7 cellular contexts compared by ENCODE assay signal in genomic region chr17:46361755-46362154, GRCh38. TPM values are rescaled to one million over a fixed set of nuclear protein-coding genes. Genes with fewer than 3 reads are reported as not detected.
A peak's percentile ranks its signal among the peaks of the same experiment; 100 is the strongest.
DNase-seq lines count a peak whose midpoint lies in the region; ATAC-seq and TF ChIP-seq lines count a peak whose summit lies in the region.
"Not testable (repeated sequence)": the region's sequence is repeated elsewhere in the genome, so short reads cannot be mapped to it uniquely, and the experiment has no call there.

Gene ARL17B (minus strand): TSS chr17:46361766. CDS start chr17:46358397, 3,369 bp downstream.

- not testable (repeated sequence) for H3K36me3 Mint-ChIP-seq in mesothelial cell of epicardium

- not testable (repeated sequence) for H3K9me3 Mint-ChIP-seq in mesothelial cell of epicardium

- not testable (repeated sequence) for H3K27ac Mint-ChIP-seq in mesothelial cell of epicardium

- POLR2A ChIA-PET in PC-9 (lab: Charles Lee; ENCODE audit: unreplicated experiment) = not testable (repeated sequence)

- H3F3A ChIP-seq in PC-9 (ENCODE audit: insufficient read depth, low read depth) = not testable (repeated sequence)

- TF ChIP-seq CTCF in PC-9 (conservative IDR thresholded peaks at IDR 0.05); mesothelial cell of epicardium (IDR thresholded peaks at IDR 0.05; ENCODE audit: unreplicated experiment): not testable (repeated sequence)

- H3K4me2 ChIP-seq in PC-9 = not testable (repeated sequence)

- not testable (repeated sequence) for H3K4me3 ChIP-seq in PC-9

- not testable (repeated sequence) for H3K27ac ChIP-seq in PC-9

- not testable (repeated sequence) for H3K79me2 ChIP-seq in PC-9 (ENCODE audit: low read depth)

- intact Hi-C loops in PC-9 (cut with micrococcal nuclease; ENCODE audit: unreplicated experiment) = not testable (repeated sequence)

- DNase-seq in PC-9 = peak in 1 of 2 experiments; percentile 92
- DNase-seq in activated CD8-positive, alpha-beta memory T cell treated with anti-CD3 and anti-CD28 coated beads, Interleukin-2, amount 50 U/mL, for 4 hours = peak; percentile 58
- not testable (repeated sequence) for DNase-seq in dermis blood vessel endothelial cell
- DNase-seq in mesothelial cell of epicardium (ENCODE audit: low spot score in 2 of 2, unreplicated experiment in 2 of 2) = peak; percentile 69 to 86
- DNase-seq in stimulated activated CD4-positive, alpha-beta T cell treated with anti-CD3 and anti-CD28 coated beads, Interleukin-4, amount 100 ng/mL, for 24 hours = peak; percentile 87

- not testable (repeated sequence) for H3K36me3 ChIP-seq in PC-9 (ENCODE audit: low read depth)

- H3K4me3 Mint-ChIP-seq in mesothelial cell of epicardium = not testable (repeated sequence)

- not testable (repeated sequence) for H3K4me1 Mint-ChIP-seq in mesothelial cell of epicardium

- not testable (repeated sequence) for H3K9me2 ChIP-seq in PC-9 (ENCODE audit: insufficient read depth)

- BruUV-seq in PC-9 (replicated peaks; lab: Mats Ljungman, UMichigan) = TSS peak; percentile 64

- not testable (repeated sequence) for H3K27me3 Mint-ChIP-seq in mesothelial cell of epicardium (ENCODE audit: low read depth)

- H3K9me3 ChIP-seq in PC-9 (ENCODE audit: insufficient read depth, low read depth) = not testable (repeated sequence)

- CTCF ChIA-PET in PC-9 (lab: Charles Lee) = not testable (repeated sequence)

- H4K20me1 ChIP-seq in PC-9 (ENCODE audit: insufficient read depth) = not testable (repeated sequence)

- H3K4me1 ChIP-seq in PC-9 (replicated peaks; ENCODE audit: insufficient read depth) = not testable (repeated sequence)

- not testable (repeated sequence) for H3K27me3 ChIP-seq in PC-9 (ENCODE audit: insufficient read depth, low read depth)

- ATAC-seq in GM19324 (IDR thresholded peaks at IDR 0.05; ENCODE audit: low FRiP score, unreplicated experiment) (peak; percentile 86), HG02884 (IDR thresholded peaks at IDR 0.05; ENCODE audit: unreplicated experiment) (peak; percentile 94)

- not testable (repeated sequence) for H2AFZ ChIP-seq in PC-9

RNA-seq across cellular contexts. Expression of gene ARL17B, which starts in this region (rescaled TPM):
- total RNA-seq in PC-9 (2021) (32.1 and 35.0 TPM in 2 replicates), dermis blood vessel endothelial cell (12.7 and 13.1 TPM in 2 replicates), mesothelial cell of epicardium (16.6 to 21.1 TPM (median 18.0 TPM) in 3 replicates)
